Comparison of ENCODE assay signal across 8 cellular contexts in the genomic region with DNA sequence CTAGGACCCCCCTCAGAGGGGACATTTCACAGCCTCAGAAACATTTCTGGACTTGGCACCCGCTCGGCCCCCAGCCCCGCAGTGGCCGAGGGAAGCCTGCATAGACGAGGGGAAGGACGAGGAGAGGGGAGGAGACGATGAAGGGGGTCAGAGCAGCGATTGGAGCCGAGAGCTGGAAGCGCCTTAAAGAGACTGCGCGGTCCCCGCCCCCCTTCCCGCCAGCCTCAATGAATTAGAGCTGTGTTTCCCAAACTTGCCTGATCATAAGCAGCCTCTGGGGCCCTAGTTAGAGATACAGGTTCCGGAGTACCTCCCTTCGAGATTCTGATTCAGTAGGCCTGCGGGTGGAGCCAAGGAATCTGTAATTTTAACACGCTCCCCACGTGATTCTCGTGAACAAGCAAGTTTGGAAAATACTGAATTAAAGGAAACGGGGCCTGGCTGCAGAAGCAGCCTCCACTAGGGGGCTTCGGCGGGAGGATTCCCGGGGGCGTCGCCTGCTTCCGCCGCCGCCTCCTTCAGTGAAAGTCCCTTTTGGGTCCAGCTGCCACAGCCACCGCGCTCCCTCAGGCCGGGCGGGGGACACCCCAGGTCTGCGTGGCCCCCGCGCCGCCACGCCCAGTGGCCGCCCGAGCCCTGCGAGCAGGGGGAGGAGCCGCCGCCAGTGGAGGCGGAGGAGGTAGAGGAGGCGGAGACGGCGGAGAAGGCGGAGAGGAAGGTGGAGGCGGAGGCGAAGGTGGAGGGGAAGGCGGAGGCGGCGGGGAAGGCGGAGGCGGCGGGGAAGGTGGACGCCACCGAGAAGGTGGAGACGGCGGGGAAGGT. TPM values are rescaled to one million over a fixed set of nuclear protein-coding genes. Genes with fewer than 3 reads are reported as not detected.
DNase-seq lines count a peak whose midpoint lies in the region; ATAC-seq and TF ChIP-seq lines count a peak whose summit lies in the region.

A gene (plus strand): TSS at position 651 of the 822 bp plus-strand sequence. CDS start 824 bp downstream, outside the sequence.

- POLR2A ChIA-PET in activated CD4-positive, alpha-beta T cell treated with anti-CD3 and anti-CD28 coated beads for 36 hours (lab: Charles Lee): interaction anchor here (0.6 kb wide), 1 partner anchor 45 kb away, joined by 3 read pairs; no protein-coding TSS in a partner anchor

- no peaks in the 10 kb centered on the region for H3K9me3 Mint-ChIP-seq in activated CD4-positive, alpha-beta T cell treated with anti-CD3 and anti-CD28 coated beads for 36 hours (ENCODE audit: low read depth)

- H3K4me3 Mint-ChIP-seq in activated CD4-positive, alpha-beta T cell treated with anti-CD3 and anti-CD28 coated beads for 36 hours: peak within 1 kb of the TSS; percentile 74

- peak within 1 kb of the TSS; percentile 65 for H3K4me3 ChIP-seq in choroid plexus epithelial cell (ENCODE audit: low read depth, low read length)

- intact Hi-C loops in activated CD4-positive, alpha-beta T cell treated with anti-CD3 and anti-CD28 coated beads for 36 hours (cut with DNase I, micrococcal nuclease): loop anchor here (1.0 to 5.0 kb wide), 3 partner anchors 39 to 602 kb away; a partner anchor contains a TSS
- intact Hi-C loops in left colon (cut with DNase I, micrococcal nuclease): no loop called here

- TF ChIP-seq CTCF in choroid plexus epithelial cell (conservative IDR thresholded peaks at IDR 0.05; ENCODE audit: low read depth, low read length): peak; percentile 66

- H3K27ac Mint-ChIP-seq in activated CD4-positive, alpha-beta T cell treated with anti-CD3 and anti-CD28 coated beads for 36 hours: peak within 1 kb of the TSS; percentile 76

- no peaks in the 10 kb centered on the region for H3K36me3 Mint-ChIP-seq in activated CD4-positive, alpha-beta T cell treated with anti-CD3 and anti-CD28 coated beads for 36 hours (ENCODE audit: low read depth)

- peaks cover 28% of the 10 kb centered on the region for H3K4me1 Mint-ChIP-seq in activated CD4-positive, alpha-beta T cell treated with anti-CD3 and anti-CD28 coated beads for 36 hours

- CTCF ChIA-PET in activated CD4-positive, alpha-beta T cell treated with anti-CD3 and anti-CD28 coated beads for 36 hours (lab: Charles Lee): interaction anchor here (0.6 to 2.3 kb wide), 8 partner anchors 10 to 187 kb away, joined by 3 to 12 read pairs (median 4); a partner anchor contains a TSS

- peak; percentile 88 for ATAC-seq in GM19035 (IDR thresholded peaks at IDR 0.05; ENCODE audit: unreplicated experiment)
- peak; percentile 88 for ATAC-seq in HG03280 (IDR thresholded peaks at IDR 0.05; ENCODE audit: unreplicated experiment)
- peak; percentile 83 for ATAC-seq in activated CD4-positive, alpha-beta T cell treated with anti-CD3 and anti-CD28 coated beads for 36 hours
- ATAC-seq in left colon: peak; percentile 94

- DNase-seq in AG20443 (ENCODE audit: low spot score) (peak; percentile 81), NCI-H446 treated with DMSO at 0.1 percent for 48 hours (lab: John Stamatoyannopoulos, UW) (peak; percentile 46), choroid plexus epithelial cell (ENCODE audit: low read depth) (peak; percentile 83), left colon (peak; percentile 78 to 79)
- peak; percentile 79 for DNase-seq in activated CD4-positive, alpha-beta T cell treated with anti-CD3 and anti-CD28 coated beads for 36 hours
- peak; percentile 58 to 66 for DNase-seq in stimulated activated CD4-positive, alpha-beta T cell treated with anti-CD3 and anti-CD28 coated beads, Interleukin-1b, Interleukin-23, amount 100 ng/mL, for 4 hours (ENCODE audit: low read depth in 2 of 2)

- no peaks in the 10 kb centered on the region for H3K27me3 Mint-ChIP-seq in activated CD4-positive, alpha-beta T cell treated with anti-CD3 and anti-CD28 coated beads for 36 hours

RNA-seq across cellular contexts. Expression of the gene that starts here (rescaled TPM):
- total RNA-seq in activated CD4-positive, alpha-beta T cell treated with anti-CD3 and anti-CD28 coated beads for 36 hours: 1 to 10 TPM; 2.2 TPM
- 1 to 10 TPM; 1.3 to 2.2 TPM for total RNA-seq in left colon

Comparison
In these comparisons a context has a peak if more than half of its experiments do, and no peak if none do; other contexts are left out.
1. Peak in every context shown above with its lines: DNase-seq, ATAC-seq and H3K4me3 ChIP-seq.
2. intact Hi-C loops: an anchor here in activated CD4-positive, alpha-beta T cell treated with anti-CD3 and anti-CD28 coated beads for 36 hours (1.0 to 5.0 kb wide); none called in left colon.